20 cellular contexts compared by ENCODE assay signal in the genomic region with DNA sequence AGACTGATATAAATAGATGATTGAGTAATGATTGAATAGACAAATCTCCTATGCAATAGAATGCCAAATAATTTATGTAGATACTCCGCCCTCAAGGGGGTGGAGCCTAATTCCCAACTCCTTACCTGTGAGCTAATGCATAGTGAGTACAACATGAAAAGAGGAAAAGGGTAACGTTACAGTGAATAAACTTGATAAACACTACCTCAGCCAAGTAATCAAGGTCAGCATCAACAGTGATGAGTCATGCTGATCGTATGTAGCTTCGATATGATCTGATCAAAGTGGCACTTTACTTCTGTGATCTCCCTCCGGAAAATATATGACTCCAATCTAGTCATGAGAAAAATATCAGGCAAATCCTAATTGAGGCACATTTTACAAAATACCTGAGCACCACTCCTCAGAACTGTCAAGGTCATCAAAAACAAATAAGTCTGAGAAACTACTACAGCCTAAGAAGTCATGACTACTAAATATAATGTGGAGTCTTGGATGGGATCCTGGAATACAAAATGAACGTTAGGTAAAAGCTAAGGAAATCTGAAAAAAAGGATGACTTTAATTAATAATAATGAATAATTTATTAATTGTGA.
A peak's percentile ranks its signal among the peaks of the same experiment; 100 is the strongest.
DNase-seq lines count a peak whose midpoint lies in the region; ATAC-seq, FAIRE-seq and TF ChIP-seq lines count a peak whose summit lies in the region.
"Had no signal": no experiment of that assay in that cellular context is flagged by ENCODE, and none has a peak within 500 bp of the region (broad histone marks: within the 10 kb centered on the region; RNA-seq: fewer than 3 reads in every experiment).

No MANE protein-coding gene starts in this region.

- no peak for TF ChIP-seq POLR2A in HepG2 (IDR thresholded peaks at IDR 0.05; ENCODE audit: insufficient read depth in 1 of 2, low read depth in 2 of 2, low read length in 2 of 2)

- 96% methylated on average over 6 of the region's 6 CpGs for WGBS in HepG2 (ENCODE audit: low lambda C conversion rate)

- no peaks in the 10 kb centered on the region for H3K27me3 ChIP-seq in HepG2 (ENCODE audit: control insufficient read depth in 1 of 2, insufficient read depth in 2 of 2, low read length in 2 of 2)
- H3K27me3 ChIP-seq: suprapubic skin, vagina had no signal

- TF ChIP-seq CTCF in HepG2 (CRISPR knock-in tag; IDR thresholded peaks at IDR 0.05), result no peak

- no peaks in the 10 kb centered on the region for H3K9me3 ChIP-seq in HepG2 (ENCODE audit: low read length)
- H3K9me3 ChIP-seq: lower lobe of right lung, psoas muscle, suprapubic skin, vagina had no signal

- intact Hi-C loops in HepG2 (cut with micrococcal nuclease; ENCODE audit: unreplicated experiment), result no loop called here

- no peak overlapping the region for H3K4me3 ChIP-seq in HepG2 (replicated peaks in 1 of 3; ENCODE audit: insufficient read depth in 1 of 3, low read depth in 2 of 3, low read length in 3 of 3)
- H3K4me3 ChIP-seq: lower lobe of right lung, psoas muscle, suprapubic skin, vagina had no signal

- H3K79me2 ChIP-seq in HepG2 (ENCODE audit: insufficient read depth, low read length), result no peaks in the 10 kb centered on the region

- H3K4me1 ChIP-seq in HepG2 (ENCODE audit: insufficient read depth, low read length), result no peaks in the 10 kb centered on the region
- H3K4me1 ChIP-seq: lower lobe of right lung, vagina had no signal

- no peak overlapping the region for H3K9ac ChIP-seq in HepG2 (ENCODE audit: insufficient read depth, low read depth, low read length)

- no peaks in the 10 kb centered on the region for H3K36me3 ChIP-seq in HepG2 (replicated peaks in 1 of 2; ENCODE audit: control insufficient read depth in 1 of 2, insufficient read depth in 2 of 2, low read length in 2 of 2)
- H3K36me3 ChIP-seq: lower lobe of right lung, suprapubic skin, vagina had no signal

- TF ChIP-seq EP300 in HepG2 (IDR thresholded peaks at IDR 0.05; ENCODE audit: low read depth in 2 of 2, low read length in 2 of 2) (no peak), HepG2 (CRISPR knock-in tag; IDR thresholded peaks at IDR 0.05; ENCODE audit: borderline replicate concordance) (no peak)

- CTCF ChIA-PET in HepG2 (lab: Yijun Ruan, JAX; ENCODE audit: low intra/inter-chr PET ratio, low total read pairs), result no interaction called here

- POLR2A ChIA-PET in HepG2 (lab: Yijun Ruan, JAX), result no interaction called here

- in situ Hi-C loops in HepG2 (cut with HindIII; ENCODE audit: extremely low pct_ligation_motif_present, low pct_unique_long_range_greater_than_20kb), result no loop called here

- H3K27ac ChIP-seq in HepG2 (ENCODE audit: extremely low read length, insufficient read depth, low read length), result no peak overlapping the region
- H3K27ac ChIP-seq: C4-2B, lower lobe of right lung, psoas muscle, suprapubic skin, vagina had no signal

- H3K4me2 ChIP-seq in HepG2 (ENCODE audit: low read depth, low read length), result no peak overlapping the region

- FAIRE-seq in HepG2 (lab: Jason Lieb, UNC), result no peak

- ATAC-seq in HepG2 (no peak), GM18858 (IDR thresholded peaks at IDR 0.05; ENCODE audit: unreplicated experiment) (no peak), GM19324 (IDR thresholded peaks at IDR 0.05; ENCODE audit: low FRiP score, unreplicated experiment) (no peak)
- ATAC-seq: activated T-cell treated with anti-CD3 and anti-CD28 coated beads, Interleukin-2, amount 50 U/mL, for 4 hours; lower lobe of right lung; stimulated activated effector memory CD8-positive, alpha-beta T cell treated with anti-CD3 and anti-CD28 coated beads, Interleukin-12 subunit alpha, Interleukin-12 subunit beta, amount 100 ng/mL, for 72 hours had no signal

- H4K20me1 ChIP-seq in HepG2 (ENCODE audit: insufficient read depth, low read length), result no peaks in the 10 kb centered on the region

- TF ChIP-seq RAD21 in HepG2 (CRISPR knock-in tag; IDR thresholded peaks at IDR 0.05), result no peak

- no peak overlapping the region for H2AFZ ChIP-seq in HepG2 (ENCODE audit: low read length)

- peak; percentile 80 for DNase-seq in DMS53 (lab: John Stamatoyannopoulos, UW)
- DNase-seq in LoVo (ENCODE audit: low spot score), result peak; percentile 70
- peak; percentile 16 for DNase-seq in astrocyte of the hippocampus (ENCODE audit: low read depth, low spot score)
- DNase-seq in HepG2 (ENCODE audit: low spot score), result no peak
- DNase-seq in RPMI8226, result no peak
- no peak for DNase-seq in activated T-cell treated with anti-CD3 and anti-CD28 coated beads for 4 hours
- DNase-seq: activated naive CD4-positive, alpha-beta T cell treated with anti-CD3 and anti-CD28 coated beads for 36 hours; activated T-cell treated with anti-CD3 and anti-CD28 coated beads, Interleukin-2, amount 50 U/mL, for 4 hours; amniotic stem cell; hippocampal formation; lower lobe of right lung; NCI-H1417; NCI-H2081 treated with DMSO at 0.1 percent for 48 hours; psoas muscle had no signal

- no TSS peak for BruUV-seq in HepG2 (replicated peaks; lab: Mats Ljungman, UMichigan)

TF ChIP-seq in HepG2, 621 proteins besides CTCF, POLR2A, EP300 and RAD21:
- no peak for TF ChIP-seq ZNF7 (CRISPR knock-in tag; IDR thresholded peaks at IDR 0.05)
- TF ChIP-seq NFE2L2 (IDR thresholded peaks at IDR 0.05; ENCODE audit: low read length), result 0 out of 2 replicates have a peak, but pooled peaks have one; percentile 21
- TF ChIP-seq, protein P1, sequence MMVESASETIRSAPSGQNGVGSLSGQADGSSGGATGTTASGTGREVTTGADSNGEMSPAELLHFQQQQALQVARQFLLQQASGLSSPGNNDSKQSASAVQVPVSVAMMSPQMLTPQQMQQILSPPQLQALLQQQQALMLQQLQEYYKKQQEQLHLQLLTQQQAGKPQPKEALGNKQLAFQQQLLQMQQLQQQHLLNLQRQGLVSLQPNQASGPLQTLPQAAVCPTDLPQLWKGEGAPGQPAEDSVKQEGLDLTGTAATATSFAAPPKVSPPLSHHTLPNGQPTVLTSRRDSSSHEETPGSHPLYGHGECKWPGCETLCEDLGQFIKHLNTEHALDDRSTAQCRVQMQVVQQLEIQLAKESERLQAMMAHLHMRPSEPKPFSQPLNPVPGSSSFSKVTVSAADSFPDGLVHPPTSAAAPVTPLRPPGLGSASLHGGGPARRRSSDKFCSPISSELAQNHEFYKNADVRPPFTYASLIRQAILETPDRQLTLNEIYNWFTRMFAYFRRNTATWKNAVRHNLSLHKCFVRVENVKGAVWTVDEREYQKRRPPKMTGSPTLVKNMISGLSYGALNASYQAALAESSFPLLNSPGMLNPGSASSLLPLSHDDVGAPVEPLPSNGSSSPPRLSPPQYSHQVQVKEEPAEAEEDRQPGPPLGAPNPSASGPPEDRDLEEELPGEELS (CRISPR knock-in tag; IDR thresholded peaks at IDR 0.05), result no peak
- peak; percentile 56 for TF ChIP-seq MAFF (IDR thresholded peaks at IDR 0.05; ENCODE audit: low read depth, low read length)
- TF ChIP-seq MAFK (conservative IDR thresholded peaks at IDR 0.05 in 1 of 2, IDR thresholded peaks at IDR 0.05 in 1 of 2; ENCODE audit: low read length in 2 of 2), result peak; percentile 37 to 57; a peak in 2 of 4 replicates
- TF ChIP-seq ZNF569 (CRISPR knock-in tag; IDR thresholded peaks at IDR 0.05; ENCODE audit: borderline replicate concordance), result no peak
- TF ChIP-seq ZNF20 (CRISPR knock-in tag; IDR thresholded peaks at IDR 0.05), result no peak
- TF ChIP-seq U2AF2 (IDR thresholded peaks at IDR 0.05; ENCODE audit: low read depth, low read length), result no peak
TF ChIP-seq in HepG2: peak in this region for 3.

Comparison
In these comparisons a context has a peak if more than half of its experiments do, and no peak if none do; other contexts are left out.
1. DNase-seq: peak in DMS53 (single experiment), LoVo (single experiment) and astrocyte of the hippocampus (single experiment); none in HepG2 (single experiment), RPMI8226 (single experiment) and activated T-cell treated with anti-CD3 and anti-CD28 coated beads for 4 hours (single experiment).